Comparison of ENCODE assay signal across 18 cellular contexts in the genomic region with DNA sequence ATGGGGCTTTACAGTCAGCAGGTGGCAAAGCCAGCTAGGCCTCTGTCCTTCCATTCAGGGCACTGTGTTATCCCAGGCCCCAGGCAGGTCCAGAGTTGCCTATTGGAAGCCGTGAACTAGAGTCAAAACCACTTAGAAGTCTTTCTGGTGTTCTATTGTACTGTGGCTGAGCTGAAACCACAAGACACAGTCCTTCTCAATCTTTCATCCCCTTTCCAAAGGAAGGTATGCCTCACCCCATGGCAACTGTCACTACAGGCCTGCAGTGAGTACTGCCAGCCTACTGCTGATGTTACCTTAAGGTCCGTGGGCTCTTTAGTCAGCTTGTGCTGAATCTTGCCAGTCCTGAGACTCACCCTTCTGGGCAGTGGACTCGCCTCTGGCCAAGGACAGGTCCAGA.
"Had no signal": no experiment of that assay in that cellular context is flagged by ENCODE, and none has a peak within 500 bp of the region (broad histone marks: within the 10 kb centered on the region; RNA-seq: fewer than 3 reads in every experiment).

No MANE protein-coding gene starts in this region.

- H2AFZ ChIP-seq: hepatocyte had no signal

- ATAC-seq: activated CD8-positive, alpha-beta T cell treated with anti-CD3 and anti-CD28 coated beads, Interleukin-2, amount 10 ng/mL, durations not matched to agents 7 days and 5 days had no signal

- H3K27ac ChIP-seq: esophagus muscularis mucosa, hepatocyte, lower lobe of right lung, suprapubic skin had no signal

- H3K4me2 ChIP-seq: hepatocyte had no signal

- DNase-seq: activated CD4-positive, alpha-beta T cell treated with anti-CD3 and anti-CD28 coated beads, Interleukin-2, amount 10 ng/mL, durations not matched to agents 24 days and 14 days; activated CD8-positive, alpha-beta T cell treated with anti-CD3 and anti-CD28 coated beads, Interleukin-2, amount 10 ng/mL, durations not matched to agents 7 days and 5 days; activated naive CD4-positive, alpha-beta T cell treated with anti-CD3 and anti-CD28 coated beads, Interleukin-2, amount 10 ng/mL, durations not matched to agents 7 days and 5 days; activated T-cell treated with anti-CD3 and anti-CD28 coated beads, Interleukin-2, amount 50 U/mL, for 24 hours; aorta; cerebellar nuclear complex; cortex of kidney; effector CD8-positive, alpha-beta T cell; lower lobe of right lung; occipital lobe; stimulated activated CD4-positive, alpha-beta T cell treated with anti-CD3 and anti-CD28 coated beads, Interleukin-12 subunit alpha, Interleukin-12 subunit beta, amount 100 ng/mL, for 4 hours; stimulated activated CD4-positive, alpha-beta T cell treated with anti-CD3 and anti-CD28 coated beads, Interleukin-1b, Interleukin-23, amount 100 ng/mL, for 48 hours; stimulated activated CD8-positive, alpha-beta memory T cell treated with anti-CD3 and anti-CD28 coated beads, Interleukin-4, amount 100 ng/mL, for 48 hours; T-helper 1 cell; T-helper 9 cell had no signal

- H3K36me3 ChIP-seq: esophagus muscularis mucosa, lower lobe of right lung, suprapubic skin had no signal

- H3K27me3 ChIP-seq: esophagus muscularis mucosa, hepatocyte, suprapubic skin had no signal

- H3K4me1 ChIP-seq: esophagus muscularis mucosa, lower lobe of right lung, suprapubic skin had no signal

- H3K4me3 ChIP-seq: esophagus muscularis mucosa, hepatocyte, lower lobe of right lung, suprapubic skin had no signal
